In genomic region chr22:41939981-41940852, GRCh38 we compare ENCODE assay signal across 9 cellular contexts. TPM values are rescaled to one million over a fixed set of nuclear protein-coding genes. Genes with fewer than 3 reads are reported as not detected.
DNase-seq lines count a peak whose midpoint lies in the region; ATAC-seq and TF ChIP-seq lines count a peak whose summit lies in the region.
"Had no signal": no experiment of that assay in that cellular context is flagged by ENCODE, and none has a peak within 500 bp of the region (broad histone marks: within the 10 kb centered on the region; RNA-seq: fewer than 3 reads in every experiment).

No MANE protein-coding gene starts in this region.

- H4K20me1 ChIP-seq in OCI-LY3 (ENCODE audit: insufficient read depth, low read length), result peaks cover 3% of the 10 kb centered on the region; the same call in 1 of the 2 replicates

- H3K27me3 ChIP-seq in OCI-LY3 (ENCODE audit: low read depth, low read length) (no peaks in the 10 kb centered on the region), BE2C (no peaks in the 10 kb centered on the region)

- peaks cover 81% of the 10 kb centered on the region for H3K36me3 Mint-ChIP-seq in activated naive CD4-positive, alpha-beta T cell treated with anti-CD3 and anti-CD28 coated beads for 36 hours (ENCODE audit: low read depth)
- H3K36me3 Mint-ChIP-seq in stimulated activated memory B cell treated with anti-CD40 and anti-IgM and Interleukin-4, amounts not matched to agents 10 μg/mL and 1 μg/mL and 100 μg/mL, for 72 hours, result peaks cover 15% of the 10 kb centered on the region

- H3K4me3 ChIP-seq in OCI-LY3 (ENCODE audit: low read length) (peak overlapping the region; percentile 28; the same call in 1 of the 2 replicates), mesodermal cell (ENCODE audit: extremely low read depth, insufficient read depth, low read length, poor library complexity, severe bottlenecking) (no peak overlapping the region), BE2C (ENCODE audit: low read depth, low read length) (no peak overlapping the region)

- no peaks in the 10 kb centered on the region for H3K9me3 Mint-ChIP-seq in activated naive CD4-positive, alpha-beta T cell treated with anti-CD3 and anti-CD28 coated beads for 36 hours
- no peaks in the 10 kb centered on the region for H3K9me3 Mint-ChIP-seq in stimulated activated memory B cell treated with anti-CD40 and anti-IgM and Interleukin-4, amounts not matched to agents 10 μg/mL and 1 μg/mL and 100 μg/mL, for 72 hours

- CTCF ChIA-PET in activated naive CD4-positive, alpha-beta T cell treated with anti-CD3 and anti-CD28 coated beads for 36 hours (lab: Charles Lee), result interaction anchor here (0.6 to 3.0 kb wide), 17 partner anchors 9 to 273 kb away, joined by 3 to 19 read pairs (median 5); partner anchors contain the start of genes MEI1 and TNFRSF13C

- H3K4me3 Mint-ChIP-seq in activated naive CD4-positive, alpha-beta T cell treated with anti-CD3 and anti-CD28 coated beads for 36 hours, result peak overlapping the region; percentile 69
- H3K4me3 Mint-ChIP-seq in stimulated activated memory B cell treated with anti-CD40 and anti-IgM and Interleukin-4, amounts not matched to agents 10 μg/mL and 1 μg/mL and 100 μg/mL, for 72 hours, result peak overlapping the region; percentile 96

- H3K4me2 ChIP-seq in OCI-LY3 (ENCODE audit: low read length), result peak overlapping the region; percentile 21

- no peaks in the 10 kb centered on the region for H3K9me3 ChIP-seq in OCI-LY3 (ENCODE audit: insufficient read depth, low read length)
- no peaks in the 10 kb centered on the region for H3K9me3 ChIP-seq in mesodermal cell (ENCODE audit: control insufficient read depth, low read length)
- no peaks in the 10 kb centered on the region for H3K9me3 ChIP-seq in BE2C

- H3K4me1 ChIP-seq in OCI-LY3 (ENCODE audit: low read length) (peaks cover 46% of the 10 kb centered on the region), mesodermal cell (ENCODE audit: control insufficient read depth, insufficient read depth, low read length, poor library complexity, severe bottlenecking) (no peaks in the 10 kb centered on the region), BE2C (peaks cover 14% of the 10 kb centered on the region)

- H3K79me2 ChIP-seq in OCI-LY3 (ENCODE audit: low read length), result peaks cover 39% of the 10 kb centered on the region

- TF ChIP-seq CTCF in OCI-LY3 (IDR thresholded peaks at IDR 0.05; ENCODE audit: low read depth, low read length), result no peak
- no peak for TF ChIP-seq CTCF in BE2C (IDR thresholded peaks at IDR 0.05; ENCODE audit: low read depth, low read length)

- peaks cover 64% of the 10 kb centered on the region for H3K4me1 Mint-ChIP-seq in activated naive CD4-positive, alpha-beta T cell treated with anti-CD3 and anti-CD28 coated beads for 36 hours (ENCODE audit: low read depth)
- H3K4me1 Mint-ChIP-seq in stimulated activated memory B cell treated with anti-CD40 and anti-IgM and Interleukin-4, amounts not matched to agents 10 μg/mL and 1 μg/mL and 100 μg/mL, for 72 hours, result peaks cover 61% of the 10 kb centered on the region

- H3K36me3 ChIP-seq in OCI-LY3 (replicated peaks; ENCODE audit: low read depth, low read length) (peaks cover 51% of the 10 kb centered on the region), mesodermal cell (ENCODE audit: control insufficient read depth, insufficient read depth, low read length) (peaks cover 61% of the 10 kb centered on the region), BE2C (peaks cover 79% of the 10 kb centered on the region)

- H3K27ac ChIP-seq in OCI-LY3 (ENCODE audit: low read length) (peak overlapping the region; percentile 82), mesodermal cell (ENCODE audit: low read depth, low read length, severe bottlenecking) (peak overlapping the region; percentile 77)

- no peaks in the 10 kb centered on the region for H3K27me3 Mint-ChIP-seq in activated naive CD4-positive, alpha-beta T cell treated with anti-CD3 and anti-CD28 coated beads for 36 hours (ENCODE audit: low read depth)
- H3K27me3 Mint-ChIP-seq in stimulated activated memory B cell treated with anti-CD40 and anti-IgM and Interleukin-4, amounts not matched to agents 10 μg/mL and 1 μg/mL and 100 μg/mL, for 72 hours, result no peaks in the 10 kb centered on the region

- no peak overlapping the region for H2AFZ ChIP-seq in OCI-LY3 (ENCODE audit: low read depth, low read length)

- peak overlapping the region; percentile 29; the same call in 1 of the 2 replicates for H3K9ac ChIP-seq in OCI-LY3 (ENCODE audit: low read length)

- DNase-seq in NCI-H2081 (lab: John Stamatoyannopoulos, UW) (peak; percentile 15 to 40), NCI-H2081 treated with DMSO at 0.1 percent for 48 hours (lab: John Stamatoyannopoulos, UW) (no peak), BE2C (no peak)
- DNase-seq in activated naive CD4-positive, alpha-beta T cell treated with anti-CD3 and anti-CD28 coated beads for 36 hours, result peak; percentile 100

- 89 to 90% methylated on average over 9 to 13 of the region's 13 CpGs for WGBS in mesodermal cell (ENCODE audit: insufficient coverage in 2 of 2), 2 experiments

- ATAC-seq in HG02588 (IDR thresholded peaks at IDR 0.05; ENCODE audit: unreplicated experiment), result peak; percentile 45
- ATAC-seq in stimulated activated memory B cell treated with anti-CD40 and anti-IgM and Interleukin-4, amounts not matched to agents 10 μg/mL and 1 μg/mL and 100 μg/mL, for 72 hours, result peak; percentile 83

- H3K27ac Mint-ChIP-seq in activated naive CD4-positive, alpha-beta T cell treated with anti-CD3 and anti-CD28 coated beads for 36 hours, result peak overlapping the region; percentile 100
- peak overlapping the region; percentile 100 for H3K27ac Mint-ChIP-seq in stimulated activated memory B cell treated with anti-CD40 and anti-IgM and Interleukin-4, amounts not matched to agents 10 μg/mL and 1 μg/mL and 100 μg/mL, for 72 hours

- intact Hi-C loops in activated naive CD4-positive, alpha-beta T cell treated with anti-CD3 and anti-CD28 coated beads for 36 hours (cut with micrococcal nuclease), result loop anchor here (1.0 to 10.0 kb wide), 11 partner anchors 21 to 495 kb away; partner anchors contain the start of genes DESI1, SNU13, TOB2 and XRCC6

RNA-seq across cellular contexts. Expression of gene CENPM, which starts 6.7 kb away (rescaled TPM):
- 100 to 1,000 TPM in 1 of 2 experiments, 10 to 100 TPM in 1; 95.4 to 110 TPM for total RNA-seq in activated naive CD4-positive, alpha-beta T cell treated with anti-CD3 and anti-CD28 coated beads for 36 hours
- 14.5 TPM for polyA plus RNA-seq in mesodermal cell (2013, experiment 1 of 2)
- polyA plus RNA-seq in mesodermal cell (2013, experiment 2 of 2), result 14.1 TPM
- polyA plus RNA-seq in BE2C (2012; ENCODE audit: insufficient read depth, insufficient read length, low read depth), result 43.8 TPM

RNA-seq across cellular contexts. Expression of gene TNFRSF13C, which starts 13.6 kb away (rescaled TPM):
- total RNA-seq in activated naive CD4-positive, alpha-beta T cell treated with anti-CD3 and anti-CD28 coated beads for 36 hours, result 1 to 10 TPM; 3.2 to 3.8 TPM
- polyA plus RNA-seq in mesodermal cell (2013, experiment 1 of 2), result 0.92 TPM
- polyA plus RNA-seq in mesodermal cell (2013, experiment 2 of 2), result 1.1 TPM
- polyA plus RNA-seq in BE2C (2012; ENCODE audit: insufficient read depth, insufficient read length, low read depth), result 0.29 TPM
- total RNA-seq: glomerular endothelial cell had no signal

RNA-seq across cellular contexts. Expression of gene SHISA8, which starts 25.3 kb away (rescaled TPM):
- 1 to 10 TPM; 1.7 to 1.8 TPM for total RNA-seq in activated naive CD4-positive, alpha-beta T cell treated with anti-CD3 and anti-CD28 coated beads for 36 hours
- not detected for polyA plus RNA-seq in mesodermal cell (2013, experiment 1 of 2)
- polyA plus RNA-seq in mesodermal cell (2013, experiment 2 of 2), result not detected
- polyA plus RNA-seq in BE2C (2012; ENCODE audit: insufficient read depth, insufficient read length, low read depth), result not detected
- total RNA-seq: glomerular endothelial cell had no signal

RNA-seq across cellular contexts. Expression of gene SEPTIN3, which starts 29.0 kb away (rescaled TPM):
- 1 to 10 TPM; 1.0 to 1.5 TPM for total RNA-seq in activated naive CD4-positive, alpha-beta T cell treated with anti-CD3 and anti-CD28 coated beads for 36 hours
- polyA plus RNA-seq in mesodermal cell (2013, experiment 1 of 2), result 6.2 TPM
- polyA plus RNA-seq in mesodermal cell (2013, experiment 2 of 2), result 3.4 TPM
- polyA plus RNA-seq in BE2C (2012; ENCODE audit: insufficient read depth, insufficient read length, low read depth), result 23.3 TPM

Comparison
In these comparisons a context has a peak if more than half of its experiments do, and no peak if none do; other contexts are left out.
1. DNase-seq: peak in NCI-H2081 (2 of 2) and activated naive CD4-positive, alpha-beta T cell treated with anti-CD3 and anti-CD28 coated beads for 36 hours (single experiment); none in NCI-H2081 treated with DMSO at 0.1 percent for 48 hours (single experiment) and BE2C (single experiment).